In the genomic region with DNA sequence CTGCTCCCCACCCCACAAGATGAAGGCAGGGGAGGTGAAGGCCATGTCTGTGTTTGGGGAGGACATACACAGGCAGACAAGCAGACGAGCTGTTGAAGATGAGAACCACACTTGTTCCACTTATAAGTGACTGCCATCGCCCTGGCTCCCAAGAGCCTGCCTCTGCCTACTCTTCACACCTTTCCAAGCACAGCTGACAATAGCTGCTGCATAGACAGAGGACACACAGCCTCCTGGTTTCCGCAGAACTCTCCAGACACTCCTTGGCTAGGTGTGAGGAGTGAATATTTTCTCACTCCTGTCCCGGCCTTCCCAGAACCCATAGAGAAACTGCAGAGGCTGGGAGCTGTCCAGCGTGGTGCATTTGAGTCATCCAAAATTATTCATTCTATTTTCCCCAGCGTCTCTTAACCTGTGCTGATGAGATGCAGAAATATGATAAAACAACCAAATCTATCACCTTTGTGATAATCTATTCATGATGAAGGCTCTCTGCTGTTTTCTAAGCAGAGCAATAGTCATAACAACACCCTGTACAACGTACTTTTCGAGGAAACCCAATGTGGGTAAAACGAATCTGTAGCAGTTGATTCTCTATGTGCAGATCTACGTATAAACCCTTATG, we compare ENCODE assay signal across 11 cellular contexts. TPM values are rescaled to one million over a fixed set of nuclear protein-coding genes. Genes with fewer than 3 reads are reported as not detected.
DNase-seq lines count a peak whose midpoint lies in the region; ATAC-seq and TF ChIP-seq lines count a peak whose summit lies in the region.
"Had no signal": no experiment of that assay in that cellular context is flagged by ENCODE, and none has a peak within 500 bp of the region (broad histone marks: within the 10 kb centered on the region; RNA-seq: fewer than 3 reads in every experiment).

No MANE protein-coding gene starts in this region.

- no peak for TF ChIP-seq POLR2A in esophagus muscularis mucosa (IDR thresholded peaks at IDR 0.05; ENCODE audit: low read depth)
- TF ChIP-seq POLR2A in testis (IDR thresholded peaks at IDR 0.05): no peak

- WGBS in esophagus muscularis mucosa: 37% methylated on average over 10 of the region's 10 CpGs
- WGBS in testis, 2 donors: 48 to 55% methylated on average over 10 of the region's 10 CpGs

- TF ChIP-seq EP300 in esophagus muscularis mucosa (IDR thresholded peaks at IDR 0.05): no peak

- DNase-seq in AG08396 (ENCODE audit: low spot score) (peak; percentile 39), esophagus muscularis mucosa (ENCODE audit: extremely low spot score) (no peak), testis (no peak), amniotic stem cell (lab: John Stamatoyannopoulos, UW) (no peak)
- DNase-seq: CD8-positive, alpha-beta T cell; NCI-H345; T-cell had no signal

- ATAC-seq in SK-N-SH treated with all-trans-retinoic acid at 6 μM for 48 hours (peak; percentile 63), GM21786 (IDR thresholded peaks at IDR 0.05; ENCODE audit: unreplicated experiment) (no peak), HG02588 (IDR thresholded peaks at IDR 0.05; ENCODE audit: unreplicated experiment) (no peak)
- ATAC-seq: CD8-positive, alpha-beta T cell had no signal

- intact Hi-C loops in esophagus muscularis mucosa (cut with DNase I) (no loop called here), testis (cut with DNase I; ENCODE audit: low total_unique reads) (no loop called here)

- peak overlapping the region in 3 of 4 donors; percentile 6 to 18 (median 13) for H3K4me3 ChIP-seq in esophagus muscularis mucosa
- H3K4me3 ChIP-seq in muscle layer of duodenum (ENCODE audit: low read depth in 1 of 2, low read length in 2 of 2): peak overlapping the region in 1 of 2 donors; percentile 13
- H3K4me3 ChIP-seq in testis: no peak overlapping the region

- H3K27me3 ChIP-seq in esophagus muscularis mucosa (no peaks in the 10 kb centered on the region), muscle layer of duodenum (ENCODE audit: low read depth, low read length) (no peaks in the 10 kb centered on the region), testis (no peaks in the 10 kb centered on the region)

- H3K9me3 ChIP-seq in esophagus muscularis mucosa: no peaks in the 10 kb centered on the region
- H3K9me3 ChIP-seq in muscle layer of duodenum (ENCODE audit: control insufficient read depth in 1 of 2, low read length in 2 of 2): no peaks in the 10 kb centered on the region
- no peaks in the 10 kb centered on the region for H3K9me3 ChIP-seq in testis

- H3K27ac ChIP-seq in esophagus muscularis mucosa (replicated peaks in 1 of 4) (peak overlapping the region; percentile 58 to 69 (median 62)), muscle layer of duodenum (ENCODE audit: low read length) (peak overlapping the region; percentile 32), testis (no peak overlapping the region)

- TF ChIP-seq CTCF in esophagus muscularis mucosa (IDR thresholded peaks at IDR 0.05) (no peak), testis (IDR thresholded peaks at IDR 0.05) (no peak)

- H3K4me1 ChIP-seq in esophagus muscularis mucosa (peaks cover 71 to 100% (median 94%) of the 10 kb centered on the region in 4 donors), muscle layer of duodenum (ENCODE audit: control insufficient read depth in 1 of 2, insufficient read depth in 2 of 2, low read length in 2 of 2) (peaks cover 28 to 69% of the 10 kb centered on the region in 2 donors), testis (peaks cover 5% of the 10 kb centered on the region)

- peaks cover 20 to 32% (median 26%) of the 10 kb centered on the region in 4 donors for H3K36me3 ChIP-seq in esophagus muscularis mucosa
- peaks cover 14 to 20% of the 10 kb centered on the region in 2 donors for H3K36me3 ChIP-seq in muscle layer of duodenum (ENCODE audit: control insufficient read depth in 1 of 2, insufficient read depth in 2 of 2, low read length in 2 of 2)
- H3K36me3 ChIP-seq in testis (ENCODE audit: low read depth, missing control alignments): no peaks in the 10 kb centered on the region

TF ChIP-seq in SK-N-SH treated with all-trans-retinoic acid at 6 μM for 48 hours, 23 proteins besides CTCF, POLR2A, EP300 and RAD21:
- no peak for TF ChIP-seq TOX (CRISPR knock-in tag; IDR thresholded peaks at IDR 0.05; ENCODE audit: borderline replicate concordance)
- TF ChIP-seq, protein P1, sequence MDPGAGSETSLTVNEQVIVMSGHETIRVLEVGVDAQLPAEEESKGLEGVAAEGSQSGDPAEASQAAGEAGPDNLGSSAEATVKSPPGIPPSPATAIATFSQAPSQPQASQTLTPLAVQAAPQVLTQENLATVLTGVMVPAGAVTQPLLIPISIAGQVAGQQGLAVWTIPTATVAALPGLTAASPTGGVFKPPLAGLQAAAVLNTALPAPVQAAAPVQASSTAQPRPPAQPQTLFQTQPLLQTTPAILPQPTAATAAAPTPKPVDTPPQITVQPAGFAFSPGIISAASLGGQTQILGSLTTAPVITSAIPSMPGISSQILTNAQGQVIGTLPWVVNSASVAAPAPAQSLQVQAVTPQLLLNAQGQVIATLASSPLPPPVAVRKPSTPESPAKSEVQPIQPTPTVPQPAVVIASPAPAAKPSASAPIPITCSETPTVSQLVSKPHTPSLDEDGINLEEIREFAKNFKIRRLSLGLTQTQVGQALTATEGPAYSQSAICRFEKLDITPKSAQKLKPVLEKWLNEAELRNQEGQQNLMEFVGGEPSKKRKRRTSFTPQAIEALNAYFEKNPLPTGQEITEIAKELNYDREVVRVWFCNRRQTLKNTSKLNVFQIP (CRISPR knock-in tag; IDR thresholded peaks at IDR 0.05; ENCODE audit: borderline replicate concordance, low read depth): no peak
- TF ChIP-seq TCF4 (CRISPR knock-in tag; IDR thresholded peaks at IDR 0.05; ENCODE audit: borderline replicate concordance): no peak
- no peak for TF ChIP-seq ESRRG (CRISPR knock-in tag; IDR thresholded peaks at IDR 0.05)
- TF ChIP-seq ZFP3 (CRISPR knock-in tag; IDR thresholded peaks at IDR 0.05): no peak
- no peak for TF ChIP-seq ZNF565 (CRISPR knock-in tag; conservative IDR thresholded peaks at IDR 0.05; ENCODE audit: low read depth)
- no peak for TF ChIP-seq ZNF70 (CRISPR knock-in tag; IDR thresholded peaks at IDR 0.05)

RNA-seq across cellular contexts. Expression of a gene that starts 24.7 kb away (rescaled TPM):
- total RNA-seq in esophagus muscularis mucosa: 100 to 1,000 TPM; 143 to 209 (median 184) TPM
- total RNA-seq in testis: 10 to 100 TPM; 39.8 to 47.9 TPM
- 11.8 TPM for polyA plus RNA-seq in testis (ENCODE audit: insufficient read depth, low read depth, low replicate concordance)

Comparison
In these comparisons a context has a peak if more than half of its experiments do, and no peak if none do; other contexts are left out.
1. H3K27ac ChIP-seq: peak in esophagus muscularis mucosa (4 of 4) and muscle layer of duodenum (single experiment); none in testis (0 of 2).
2. H3K4me3 ChIP-seq: peak in esophagus muscularis mucosa (3 of 4); none in testis (0 of 2).